ENCODE assay signal across 9 cellular contexts in the genomic region with DNA sequence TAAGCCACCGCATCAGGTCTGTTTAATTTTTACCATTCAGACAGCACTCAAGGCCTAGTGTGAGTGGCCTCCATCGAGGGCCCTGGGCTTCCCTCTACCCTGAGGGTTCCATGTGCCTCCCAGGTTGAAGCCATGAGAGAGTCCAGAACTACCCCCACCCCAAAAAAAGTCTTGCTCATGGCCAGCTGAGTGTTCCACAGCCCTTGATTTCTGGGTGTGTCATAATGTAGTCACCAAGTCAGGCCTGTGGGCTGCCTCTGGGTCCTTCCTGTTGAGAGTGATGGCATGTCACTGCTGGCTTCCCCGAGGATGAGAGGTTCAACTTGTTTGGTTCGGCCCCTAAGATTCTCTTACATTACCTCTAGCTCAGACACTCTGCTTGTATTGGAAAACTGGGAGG.
DNase-seq lines count a peak whose midpoint lies in the region; ATAC-seq lines count a peak whose summit lies in the region.
"Had no signal": no experiment of that assay in that cellular context is flagged by ENCODE, and none has a peak within 500 bp of the region (broad histone marks: within the 10 kb centered on the region; RNA-seq: fewer than 3 reads in every experiment).

No MANE protein-coding gene starts in this region.

- ATAC-seq in central memory CD8-positive, alpha-beta T cell (replicated peaks; ENCODE audit: extremely low read depth, poor library complexity, severe bottlenecking), result peak; percentile 41
- no peak for ATAC-seq in GM19328 (IDR thresholded peaks at IDR 0.05; ENCODE audit: unreplicated experiment)

- H3K9me3 Mint-ChIP-seq in central memory CD8-positive, alpha-beta T cell, result no peaks in the 10 kb centered on the region
- H3K9me3 Mint-ChIP-seq: IgD-negative memory B cell had no signal

- no peaks in the 10 kb centered on the region for H3K27me3 Mint-ChIP-seq in central memory CD8-positive, alpha-beta T cell

- DNase-seq in EH (ENCODE audit: low read depth) (peak; percentile 60), NCI-H1436 treated with DMSO at 0.1 percent for 48 hours (lab: John Stamatoyannopoulos, UW) (no peak), amniotic stem cell (lab: John Stamatoyannopoulos, UW) (no peak), pons (ENCODE audit: low spot score) (no peak)
- DNase-seq in activated CD4-positive, alpha-beta T cell treated with anti-CD3 and anti-CD28 coated beads for 4 hours, result peak; percentile 55 to 65
- no peak for DNase-seq in central memory CD8-positive, alpha-beta T cell (ENCODE audit: low spot score in 2 of 2)
- peak; percentile 13 to 23 for DNase-seq in stimulated activated CD4-positive, alpha-beta T cell treated with anti-CD3 and anti-CD28 coated beads, Interleukin-15, amount 100 ng/mL, for 1 hour (ENCODE audit: low read depth in 1 of 2, low spot score in 1 of 2)

- H3K4me1 Mint-ChIP-seq in central memory CD8-positive, alpha-beta T cell, result peaks cover 66% of the 10 kb centered on the region

- peaks cover 7% of the 10 kb centered on the region for H3K36me3 Mint-ChIP-seq in central memory CD8-positive, alpha-beta T cell (ENCODE audit: insufficient read depth)

- peak overlapping the region; percentile 88 for H3K27ac Mint-ChIP-seq in central memory CD8-positive, alpha-beta T cell (ENCODE audit: low read depth)

- H3K4me3 Mint-ChIP-seq in central memory CD8-positive, alpha-beta T cell, result peak overlapping the region; percentile 36

Comparison
In these comparisons a context has a peak if more than half of its experiments do, and no peak if none do; other contexts are left out.
1. DNase-seq: peak in EH (single experiment), activated CD4-positive, alpha-beta T cell treated with anti-CD3 and anti-CD28 coated beads for 4 hours (2 of 2) and stimulated activated CD4-positive, alpha-beta T cell treated with anti-CD3 and anti-CD28 coated beads, Interleukin-15, amount 100 ng/mL, for 1 hour (2 of 2); none in central memory CD8-positive, alpha-beta T cell (0 of 2), NCI-H1436 treated with DMSO at 0.1 percent for 48 hours (single experiment), amniotic stem cell (single experiment) and pons (single experiment).